In genomic region chr7:113710310-113711106, GRCh38 we compare ENCODE assay signal across 8 cellular contexts.
DNase-seq lines count a peak whose midpoint lies in the region; ATAC-seq and TF ChIP-seq lines count a peak whose summit lies in the region.

No MANE protein-coding gene starts in this region.

- DNase-seq in COR-L47 (lab: John Stamatoyannopoulos, UW) (peak; percentile 84), NCI-H1930 (lab: John Stamatoyannopoulos, UW) (peak; percentile 17 to 73), T-helper 1 cell (peak in 3 of 5 donors; percentile 2 to 59 (median 24)), lung microvascular endothelial cell (ENCODE audit: low read depth in 2 of 2) (peak; percentile 78 to 82), tibial nerve (ENCODE audit: low spot score in 2 of 2) (peak in 1 of 2 donors; percentile 55)
- DNase-seq in effector CD4-positive, alpha-beta T cell: peak; percentile 16

- TF ChIP-seq EP300 in tibial nerve (IDR thresholded peaks at IDR 0.05): no peak

- 36 to 40% methylated on average over 4 of the region's 4 CpGs for WGBS in tibial nerve, 2 donors

- H3K27me3 ChIP-seq in tibial nerve: no peaks in the 10 kb centered on the region

- H3K27ac ChIP-seq in tibial nerve: no peak overlapping the region

- peaks cover 0 to 13% (median 0%) of the 10 kb centered on the region in 4 donors for H3K9me3 ChIP-seq in tibial nerve

- TF ChIP-seq CTCF in tibial nerve (IDR thresholded peaks at IDR 0.05): peak; percentile 55 to 98 (median 88)

- no peaks in the 10 kb centered on the region for H3K36me3 ChIP-seq in tibial nerve

- no peak for TF ChIP-seq POLR2A in tibial nerve (IDR thresholded peaks at IDR 0.05)

- H3K4me3 ChIP-seq in tibial nerve: no peak overlapping the region

- no peaks in the 10 kb centered on the region for H3K4me1 ChIP-seq in tibial nerve

- peak; percentile 97 for ATAC-seq in GM19025 (IDR thresholded peaks at IDR 0.05; ENCODE audit: low read depth, unreplicated experiment)
- ATAC-seq in HG03095 (IDR thresholded peaks at IDR 0.05; ENCODE audit: unreplicated experiment): peak; percentile 94
